1 cellular context compared by ENCODE assay signal in genomic region chr2:37203708-37204107, GRCh38.
TF ChIP-seq lines count a peak whose summit lies in the region.

No MANE protein-coding gene starts in this region.

TF ChIP-seq in HepG2, 621 proteins besides CTCF, POLR2A, EP300 and RAD21:
- 0 out of 2 replicates have a peak, but pooled peaks have one; percentile 8 for TF ChIP-seq RBFOX2 (IDR thresholded peaks at IDR 0.05; ENCODE audit: low read depth, low read length)
- TF ChIP-seq ATF7-NPFF (CRISPR knock-in tag; IDR thresholded peaks at IDR 0.05; ENCODE audit: low read depth): no peak
TF ChIP-seq in HepG2: peak in this region for 1.
